ENCODE assay signal across 8 cellular contexts in the genomic region with DNA sequence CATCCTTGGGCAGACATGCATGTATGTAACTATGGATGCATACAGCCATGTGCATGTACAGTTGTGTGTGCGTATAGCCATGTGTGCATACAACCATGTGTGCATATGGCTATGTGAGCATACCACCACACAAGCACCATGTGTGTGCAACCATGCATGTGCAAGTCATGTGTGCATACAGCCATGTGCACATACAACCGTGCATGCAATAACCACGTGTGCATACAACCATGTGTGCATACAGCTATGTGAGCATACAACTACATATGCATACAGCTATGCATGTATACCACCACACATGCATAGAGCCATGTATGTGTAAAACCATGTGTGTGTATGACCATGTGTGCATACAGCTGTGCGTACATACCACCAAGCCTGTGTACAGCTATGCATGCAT.
DNase-seq lines count a peak whose midpoint lies in the region; ATAC-seq, FAIRE-seq and TF ChIP-seq lines count a peak whose summit lies in the region.
"Not testable (repeated sequence)": the region's sequence is repeated elsewhere in the genome, so short reads cannot be mapped to it uniquely, and the experiment has no call there.

No MANE protein-coding gene starts in this region.

- not testable (repeated sequence) for TF ChIP-seq EP300 in H1 (IDR thresholded peaks at IDR 0.05; ENCODE audit: borderline replicate concordance in 1 of 2, low read depth in 2 of 2, low read length in 2 of 2); HepG2 (IDR thresholded peaks at IDR 0.05; ENCODE audit: low read depth in 2 of 2, low read length in 2 of 2); HepG2 (CRISPR knock-in tag; IDR thresholded peaks at IDR 0.05; ENCODE audit: borderline replicate concordance)

- not testable (repeated sequence) for H4K91ac ChIP-seq in H1 (replicated peaks; ENCODE audit: insufficient read length, low read length)
- H4K91ac ChIP-seq in neuronal stem cell (ENCODE audit: low read depth, low read length, poor library complexity), result peak overlapping the region; percentile 44

- in situ Hi-C loops in HepG2 (cut with HindIII; ENCODE audit: extremely low pct_ligation_motif_present, low pct_unique_long_range_greater_than_20kb), result not testable (repeated sequence)

- POLR2A ChIA-PET in H1 (lab: Charles Lee; ENCODE audit: partially characterized antibody), result interaction anchor here (0.6 kb wide), 1 partner anchor 131 kb away, joined by 4 read pairs; no protein-coding TSS in a partner anchor
- POLR2A ChIA-PET in HepG2 (lab: Yijun Ruan, JAX), result not testable (repeated sequence)

- H3K79me2 ChIP-seq in H1 (ENCODE audit: control insufficient read depth in 1 of 2, insufficient read depth in 2 of 2, low read length in 2 of 2); HepG2 (ENCODE audit: insufficient read depth, low read length): not testable (repeated sequence)

- not testable (repeated sequence) for H2BK20ac ChIP-seq in H1 (ENCODE audit: low read length)

- peak; percentile 5 for DNase-seq in CD14-positive monocyte (ENCODE audit: low spot score)
- not testable (repeated sequence) for DNase-seq in WERI-Rb-1; bronchial epithelial cell (ENCODE audit: low read depth); H1 (ENCODE audit: low read depth in 1 of 2, low spot score in 2 of 2); glutamatergic neuron; HepG2 (ENCODE audit: low spot score); neuronal stem cell (ENCODE audit: low spot score); urothelium cell line (ENCODE audit: low spot score)

- not testable (repeated sequence) for H2BK120ac ChIP-seq in H1 (replicated peaks; ENCODE audit: low read depth, low read length); neuronal stem cell (ENCODE audit: low read depth, low read length)

- CTCF ChIA-PET in H1 (lab: Charles Lee; ENCODE audit: partially characterized antibody), result interaction anchor here (1.7 kb wide), 1 partner anchor 179 kb away, joined by 3 read pairs; no protein-coding TSS in a partner anchor
- CTCF ChIA-PET in HepG2 (lab: Yijun Ruan, JAX; ENCODE audit: low intra/inter-chr PET ratio, low total read pairs), result not testable (repeated sequence)

- not testable (repeated sequence) for H3K9me3 ChIP-seq in WERI-Rb-1 (ENCODE audit: severe bottlenecking); neuronal stem cell (replicated peaks in 1 of 2; ENCODE audit: control insufficient read depth in 2 of 2, insufficient read depth in 1 of 2, low read depth in 1 of 2, low read length in 2 of 2)
- peaks cover 13 to 18% of the 10 kb centered on the region in 2 experiments; a peak in 2 of 4 replicates for H3K9me3 ChIP-seq in H1 (ENCODE audit: insufficient read depth in 2 of 2, low read depth in 1 of 2, low read length in 1 of 2)
- peaks cover 17% of the 10 kb centered on the region for H3K9me3 ChIP-seq in HepG2 (ENCODE audit: low read length)

- H2AK5ac ChIP-seq in H1 (ENCODE audit: low read depth, low read length); neuronal stem cell (ENCODE audit: low read depth, low read length): not testable (repeated sequence)

- not testable (repeated sequence) for H3K4me1 Mint-ChIP-seq in CD14-positive monocyte
- peaks cover 24% of the 10 kb centered on the region for H3K4me1 Mint-ChIP-seq in glutamatergic neuron (ENCODE audit: low read depth, unreplicated experiment)

- peaks cover 11 to 26% (median 16%) of the 10 kb centered on the region in 7 donors for H3K9me3 Mint-ChIP-seq in CD14-positive monocyte
- peaks cover 38% of the 10 kb centered on the region for H3K9me3 Mint-ChIP-seq in glutamatergic neuron (ENCODE audit: unreplicated experiment)

- not testable (repeated sequence) for H3K27me3 Mint-ChIP-seq in CD14-positive monocyte (ENCODE audit: low read depth in 3 of 3)
- H3K27me3 Mint-ChIP-seq in glutamatergic neuron (ENCODE audit: unreplicated experiment), result peaks cover 13% of the 10 kb centered on the region

- H3K56ac ChIP-seq in H1 (replicated peaks; ENCODE audit: insufficient read length, low read depth, low read length), result not testable (repeated sequence)

- not testable (repeated sequence) for H2BK15ac ChIP-seq in H1 (ENCODE audit: low read length); neuronal stem cell (ENCODE audit: low read length)

- not testable (repeated sequence) for ATAC-seq in HepG2

- intact Hi-C loops in CD14-positive monocyte (cut with micrococcal nuclease); HepG2 (cut with micrococcal nuclease; ENCODE audit: unreplicated experiment): not testable (repeated sequence)

- H3K79me1 ChIP-seq in H1 (ENCODE audit: low read depth, low read length); neuronal stem cell (ENCODE audit: low read depth, low read length): not testable (repeated sequence)

- not testable (repeated sequence) for TF ChIP-seq RAD21 in H1 (IDR thresholded peaks at IDR 0.05 in 1 of 2, conservative IDR thresholded peaks at IDR 0.05 in 1 of 2; ENCODE audit: low read depth in 2 of 2, low read length in 2 of 2); HepG2 (CRISPR knock-in tag; IDR thresholded peaks at IDR 0.05)

- not testable (repeated sequence) for H3K14ac ChIP-seq in H1 (ENCODE audit: insufficient read length); neuronal stem cell (ENCODE audit: low read length)

- H3K4me1 ChIP-seq in H1 (replicated peaks in 1 of 4; ENCODE audit: control insufficient read depth in 3 of 4, insufficient read depth in 4 of 4, low read length in 3 of 4); HepG2 (ENCODE audit: insufficient read depth, low read length); neuronal stem cell (ENCODE audit: control insufficient read depth in 2 of 2, insufficient read depth in 1 of 2, low read depth in 1 of 2, low read length in 2 of 2): not testable (repeated sequence)

- not testable (repeated sequence) for H3K23me2 ChIP-seq in H1 (ENCODE audit: low read depth, low read length)

- H3K4me2 ChIP-seq in H1 (ENCODE audit: insufficient read depth in 1 of 2, low read depth in 2 of 2, low read length in 2 of 2); HepG2 (ENCODE audit: low read depth, low read length); neuronal stem cell (ENCODE audit: insufficient read depth, low read length, poor library complexity, severe bottlenecking): not testable (repeated sequence)

- H2AFZ ChIP-seq in H1 (ENCODE audit: low read length); HepG2 (ENCODE audit: low read length); neuronal stem cell (ENCODE audit: low read length): not testable (repeated sequence)

- WGBS in H1 (ENCODE audit: extremely low coverage in 1 of 2, insufficient coverage in 1 of 2, insufficient read length in 1 of 2, insufficient replicate concordance in 2 of 2, low coverage in 1 of 2, low lambda C conversion rate in 2 of 2, missing lambda C conversion rate in 1 of 2), 2 experiments, result 92% methylated on average over 4 of the region's 4 CpGs; no CpG with 5 or more reads in 1 of the 2 experiments
- 67% methylated on average over 3 of the region's 4 CpGs for WGBS in HepG2 (ENCODE audit: low lambda C conversion rate)
- no CpG with 5 or more reads among the region's 4 CpGs for WGBS in neuronal stem cell (ENCODE audit: extremely low coverage in 2 of 2, insufficient read length in 2 of 2, insufficient replicate concordance in 1 of 2), 2 donors

- not testable (repeated sequence) for H2BK5ac ChIP-seq in H1 (ENCODE audit: low read depth, low read length); neuronal stem cell (ENCODE audit: low read length)

- not testable (repeated sequence) for H3K36me3 Mint-ChIP-seq in CD14-positive monocyte
- H3K36me3 Mint-ChIP-seq in glutamatergic neuron (ENCODE audit: unreplicated experiment), result peaks cover 21% of the 10 kb centered on the region

- not testable (repeated sequence) for H3K18ac ChIP-seq in H1 (ENCODE audit: extremely low read depth, low read length); neuronal stem cell (ENCODE audit: low read length)

- peak overlapping the region; percentile 90 for H3K27ac ChIP-seq in WERI-Rb-1
- H3K27ac ChIP-seq in H1 (ENCODE audit: low read depth, low read length); HepG2 (ENCODE audit: extremely low read length, insufficient read depth, low read length); neuronal stem cell (replicated peaks; ENCODE audit: low read length): not testable (repeated sequence)

- not testable (repeated sequence) for H3K4me3 Mint-ChIP-seq in CD14-positive monocyte; glutamatergic neuron (ENCODE audit: unreplicated experiment)

- not testable (repeated sequence) for H3K36me3 ChIP-seq in WERI-Rb-1; bronchial epithelial cell (ENCODE audit: control insufficient read depth, insufficient read depth, low read length); H1 (ENCODE audit: control insufficient read depth in 2 of 4, insufficient read depth in 4 of 4, low read length in 3 of 4); HepG2 (replicated peaks in 1 of 2; ENCODE audit: control insufficient read depth in 1 of 2, insufficient read depth in 2 of 2, low read length in 2 of 2); neuronal stem cell (replicated peaks in 1 of 2; ENCODE audit: control insufficient read depth in 2 of 2, insufficient read depth in 2 of 2, low read length in 2 of 2)

- H3K4ac ChIP-seq in H1 (replicated peaks; ENCODE audit: insufficient read length, low read depth, low read length); neuronal stem cell (ENCODE audit: low read length): not testable (repeated sequence)

- not testable (repeated sequence) for H3K27ac Mint-ChIP-seq in CD14-positive monocyte
- peak overlapping the region; percentile 97 for H3K27ac Mint-ChIP-seq in glutamatergic neuron (ENCODE audit: unreplicated experiment)

- not testable (repeated sequence) for TF ChIP-seq CTCF in CD14-positive monocyte (IDR thresholded peaks at IDR 0.05); WERI-Rb-1 (IDR thresholded peaks at IDR 0.05; ENCODE audit: low read depth, low read length); bronchial epithelial cell (IDR thresholded peaks at IDR 0.05; ENCODE audit: insufficient read depth, low read length, severe bottlenecking); H1 (IDR thresholded peaks at IDR 0.05; ENCODE audit: control extremely low read depth in 1 of 3, insufficient read depth in 1 of 3, low read depth in 1 of 3, low read length in 3 of 3); glutamatergic neuron (IDR thresholded peaks at IDR 0.05; ENCODE audit: partially characterized antibody, unreplicated experiment); HepG2 (CRISPR knock-in tag; IDR thresholded peaks at IDR 0.05)

- H3K27me3 ChIP-seq in WERI-Rb-1 (ENCODE audit: insufficient read depth, low read depth, severe bottlenecking); bronchial epithelial cell (ENCODE audit: control insufficient read depth, insufficient read depth, low read length); H1 (replicated peaks in 1 of 4; ENCODE audit: control insufficient read depth in 3 of 4, extremely low read depth in 1 of 4, insufficient read depth in 3 of 4, low read length in 3 of 4); neuronal stem cell (ENCODE audit: control insufficient read depth in 3 of 3, insufficient read depth in 3 of 3, low read depth in 1 of 3, low read length in 3 of 3): not testable (repeated sequence)
- peaks cover 4 to 18% of the 10 kb centered on the region in 2 experiments; a peak in 4 of 5 replicates for H3K27me3 ChIP-seq in HepG2 (ENCODE audit: control insufficient read depth in 1 of 2, insufficient read depth in 2 of 2, low read length in 2 of 2)

- not testable (repeated sequence) for H4K20me1 ChIP-seq in H1 (replicated peaks in 1 of 2; ENCODE audit: control insufficient read depth in 1 of 2, insufficient read depth in 2 of 2, low read length in 2 of 2); HepG2 (ENCODE audit: insufficient read depth, low read length)

- BruUV-seq in HepG2 (replicated peaks; lab: Mats Ljungman, UMichigan), result not testable (repeated sequence)

- H3K9ac ChIP-seq in H1 (replicated peaks in 1 of 4; ENCODE audit: extremely low read depth in 1 of 4, low read depth in 3 of 4, low read length in 3 of 4); HepG2 (ENCODE audit: insufficient read depth, low read depth, low read length); neuronal stem cell (ENCODE audit: low read depth, low read length, poor library complexity): not testable (repeated sequence)

- H2BK12ac ChIP-seq in H1 (ENCODE audit: low read depth, low read length); neuronal stem cell (ENCODE audit: low read length): not testable (repeated sequence)

- FAIRE-seq in bronchial epithelial cell (lab: Jason Lieb, UNC) (peak; percentile 92), H1 (lab: Jason Lieb, UNC) (peak; percentile 57), urothelium cell line (lab: Jason Lieb, UNC) (peak; percentile 99)
- not testable (repeated sequence) for FAIRE-seq in HepG2 (lab: Jason Lieb, UNC)

- not testable (repeated sequence) for H4K5ac ChIP-seq in H1 (ENCODE audit: insufficient read length, low read depth, low read length)

- not testable (repeated sequence) for H3K4me3 ChIP-seq in WERI-Rb-1 (ENCODE audit: low read depth, low read length); bronchial epithelial cell (ENCODE audit: low read depth, low read length); H1 (ENCODE audit: extremely low read depth in 1 of 4, insufficient read depth in 2 of 4, low read depth in 3 of 4, low read length in 4 of 4); HepG2 (replicated peaks in 1 of 3; ENCODE audit: insufficient read depth in 1 of 3, low read depth in 2 of 3, low read length in 3 of 3)
- H3K4me3 ChIP-seq in neuronal stem cell (ENCODE audit: low read length in 2 of 2), result peak overlapping the region in 1 of 2 donors; percentile 54

- not testable (repeated sequence) for TF ChIP-seq POLR2A in H1 (IDR thresholded peaks at IDR 0.05; ENCODE audit: control extremely low read depth in 1 of 2, low read depth in 2 of 2, low read length in 2 of 2); HepG2 (IDR thresholded peaks at IDR 0.05; ENCODE audit: insufficient read depth in 1 of 2, low read depth in 2 of 2, low read length in 2 of 2)

- H3K23ac ChIP-seq in H1 (ENCODE audit: insufficient read length), result not testable (repeated sequence)
- peak overlapping the region; percentile 6 for H3K23ac ChIP-seq in neuronal stem cell (ENCODE audit: low read depth, low read length, poor library complexity)

- H4K8ac ChIP-seq in H1 (ENCODE audit: extremely low read depth, insufficient read depth, low read length); neuronal stem cell (ENCODE audit: low read depth, low read length): not testable (repeated sequence)
